ENCODE assay signal across 8 cellular contexts in genomic region chr5:8908055-8908683, GRCh38.
DNase-seq lines count a peak whose midpoint lies in the region; ATAC-seq and TF ChIP-seq lines count a peak whose summit lies in the region.

No MANE protein-coding gene starts in this region.

- H4K5ac ChIP-seq in IMR-90 (ENCODE audit: low read depth, low read length) = peak overlapping the region; percentile 96

- H3K9me3 ChIP-seq in IMR-90 (ENCODE audit: control insufficient read depth, insufficient read depth, low read length) = no peaks in the 10 kb centered on the region

- CTCF ChIA-PET in IMR-90 (lab: Yijun Ruan, JAX) = interaction anchor here (1.1 to 1.4 kb wide), 3 partner anchors 11 to 51 kb away, joined by 3 to 4 read pairs (median 3); no protein-coding TSS in a partner anchor
- CTCF ChIA-PET in activated CD8-positive, alpha-beta T cell treated with anti-CD3 and anti-CD28 coated beads for 36 hours (lab: Charles Lee) = interaction anchor here (0.7 to 2.5 kb wide), 5 partner anchors 11 to 65 kb away, joined by 3 to 7 read pairs (median 3); no protein-coding TSS in a partner anchor

- no peaks in the 10 kb centered on the region for H3K36me3 Mint-ChIP-seq in activated CD8-positive, alpha-beta T cell treated with anti-CD3 and anti-CD28 coated beads for 36 hours (ENCODE audit: low read depth)

- no peak overlapping the region for H3K27ac Mint-ChIP-seq in activated CD8-positive, alpha-beta T cell treated with anti-CD3 and anti-CD28 coated beads for 36 hours

- H3K4me3 ChIP-seq in IMR-90 (ENCODE audit: insufficient read depth, low read depth, low read length) = no peak overlapping the region

- intact Hi-C loops in IMR-90 (cut with micrococcal nuclease) = no loop called here
- intact Hi-C loops in activated CD8-positive, alpha-beta T cell treated with anti-CD3 and anti-CD28 coated beads for 36 hours (cut with micrococcal nuclease) = no loop called here

- H2BK20ac ChIP-seq in IMR-90 (ENCODE audit: low read depth, low read length) = peak overlapping the region; percentile 95

- H2AK5ac ChIP-seq in IMR-90 (ENCODE audit: low read depth, low read length) = peak overlapping the region; percentile 82

- H2BK15ac ChIP-seq in IMR-90 (ENCODE audit: low read depth, low read length) = peak overlapping the region; percentile 82

- peak overlapping the region; percentile 96 for H4K91ac ChIP-seq in IMR-90 (ENCODE audit: insufficient read depth, low read depth, low read length)

- peak; percentile 33 for TF ChIP-seq RAD21 in IMR-90 (IDR thresholded peaks at IDR 0.05; ENCODE audit: low read length)

- peak overlapping the region; percentile 17 for H2AK9ac ChIP-seq in IMR-90 (replicated peaks; ENCODE audit: low read depth, low read length, poor library complexity)

- TF ChIP-seq CTCF in IMR-90 (conservative IDR thresholded peaks at IDR 0.05; ENCODE audit: low read depth, low read length) = peak; percentile 60
- peak; percentile 72 for TF ChIP-seq CTCF in activated CD8-positive, alpha-beta T cell treated with anti-CD3 and anti-CD28 coated beads for 36 hours (IDR thresholded peaks at IDR 0.05)

- H2BK5ac ChIP-seq in IMR-90 (ENCODE audit: low read depth, low read length, poor library complexity, severe bottlenecking) = peak overlapping the region; percentile 94

- no peaks in the 10 kb centered on the region for H3K4me1 Mint-ChIP-seq in activated CD8-positive, alpha-beta T cell treated with anti-CD3 and anti-CD28 coated beads for 36 hours (ENCODE audit: low read depth)

- DNase-seq in Daoy (ENCODE audit: low read depth) (peak; percentile 61), IMR-90 (peak; percentile 43), left kidney (ENCODE audit: low read depth, low spot score) (peak; percentile 57), NCI-H510A treated with DMSO at 0.1 percent for 48 hours (lab: John Stamatoyannopoulos, UW) (no peak), mucosa of gallbladder (ENCODE audit: low spot score) (no peak), NCI-H345 (lab: John Stamatoyannopoulos, UW) (no peak)
- peak; percentile 45 for DNase-seq in activated CD8-positive, alpha-beta T cell treated with anti-CD3 and anti-CD28 coated beads for 36 hours

- H3K9me1 ChIP-seq in IMR-90 (ENCODE audit: insufficient read depth, low read length) = peaks cover 12% of the 10 kb centered on the region

- H3K27me3 Mint-ChIP-seq in activated CD8-positive, alpha-beta T cell treated with anti-CD3 and anti-CD28 coated beads for 36 hours = no peaks in the 10 kb centered on the region

- H2AFZ ChIP-seq in IMR-90 (replicated peaks; ENCODE audit: low read length, poor library complexity) = peak overlapping the region; percentile 44

- peak overlapping the region; percentile 96 for H3K4ac ChIP-seq in IMR-90 (ENCODE audit: low read depth, low read length)

- dilution Hi-C loops in IMR-90 (cut with HindIII; ENCODE audit: low sequenced_read_pairs, unreplicated experiment) = no loop called here

- peak; percentile 80 for ATAC-seq in GM19035 (IDR thresholded peaks at IDR 0.05; ENCODE audit: unreplicated experiment)
- ATAC-seq in IMR-90 (ENCODE audit: low read depth) = peak; percentile 36; the same call in 1 of the 2 replicates
- ATAC-seq in activated CD8-positive, alpha-beta T cell treated with anti-CD3 and anti-CD28 coated beads for 36 hours = peak; percentile 56

- peaks cover 13% of the 10 kb centered on the region for H3K4me1 ChIP-seq in IMR-90 (ENCODE audit: control insufficient read depth, insufficient read depth, low read length)

- peak overlapping the region; percentile 97 for H3K18ac ChIP-seq in IMR-90 (ENCODE audit: low read depth, low read length)

- peak overlapping the region; percentile 81; the same call in 1 of the 2 replicates for H3K56ac ChIP-seq in IMR-90 (ENCODE audit: extremely low read depth, insufficient read depth, low read length)

- no peaks in the 10 kb centered on the region for H3K36me3 ChIP-seq in IMR-90 (ENCODE audit: control insufficient read depth, insufficient read depth, low read length)

- no peak overlapping the region for H3K9ac ChIP-seq in IMR-90 (ENCODE audit: low read depth, low read length)

- H2BK120ac ChIP-seq in IMR-90 (ENCODE audit: low read depth, low read length) = peak overlapping the region; percentile 98

- no peaks in the 10 kb centered on the region for H3K27me3 ChIP-seq in IMR-90 (ENCODE audit: control insufficient read depth, insufficient read depth, low read length)

- H3K4me3 Mint-ChIP-seq in activated CD8-positive, alpha-beta T cell treated with anti-CD3 and anti-CD28 coated beads for 36 hours = no peak overlapping the region

- H3K79me1 ChIP-seq in IMR-90 (ENCODE audit: low read depth in 1 of 2, low read length in 2 of 2) = no peaks in the 10 kb centered on the region; a peak in 1 of 4 replicates

- H3K9me3 Mint-ChIP-seq in activated CD8-positive, alpha-beta T cell treated with anti-CD3 and anti-CD28 coated beads for 36 hours = no peaks in the 10 kb centered on the region

- H3K23ac ChIP-seq in IMR-90 (ENCODE audit: low read depth, low read length) = peak overlapping the region; percentile 28; the same call in 1 of the 2 replicates

- H4K8ac ChIP-seq in IMR-90 (ENCODE audit: low read depth in 2 of 2, low read length in 2 of 2) = peak overlapping the region; percentile 96 to 98

- no peak overlapping the region for H3K4me2 ChIP-seq in IMR-90 (ENCODE audit: low read depth, low read length)

- no peak for TF ChIP-seq POLR2A in IMR-90 (IDR thresholded peaks at IDR 0.05; ENCODE audit: low read depth, low read length)

- peak overlapping the region; percentile 100 for H3K27ac ChIP-seq in IMR-90 (ENCODE audit: insufficient read depth, low read length)

- H4K20me1 ChIP-seq in IMR-90 (ENCODE audit: insufficient read depth, low read length) = no peaks in the 10 kb centered on the region

- in situ Hi-C loops in IMR-90 (cut with MboI; ENCODE audit: low sequenced_read_pairs) = no loop called here

- POLR2A ChIA-PET in IMR-90 (lab: Charles Lee; ENCODE audit: unreplicated experiment) = no interaction called here
- POLR2A ChIA-PET in activated CD8-positive, alpha-beta T cell treated with anti-CD3 and anti-CD28 coated beads for 36 hours (lab: Charles Lee) = no interaction called here

- no TSS peak for BruUV-seq in IMR-90 (replicated peaks; lab: Mats Ljungman, UMichigan)

- no CpG with 5 or more reads among the region's 7 CpGs for WGBS in IMR-90 (ENCODE audit: extremely low coverage in 2 of 2, insufficient read length in 1 of 2), 2 experiments

- H3K14ac ChIP-seq in IMR-90 (replicated peaks; ENCODE audit: low read depth, low read length) = peak overlapping the region; percentile 90

TF ChIP-seq in IMR-90, 13 proteins besides CTCF, POLR2A, EP300 and RAD21:
- TF ChIP-seq RFX5 (IDR thresholded peaks at IDR 0.05; ENCODE audit: low read depth, low read length) (no peak), BHLHE40 (IDR thresholded peaks at IDR 0.05; ENCODE audit: low read depth, low read length) (no peak), NFE2L2 (IDR thresholded peaks at IDR 0.05; ENCODE audit: low read depth, low read length) (no peak), RCOR1 (IDR thresholded peaks at IDR 0.05; ENCODE audit: insufficient replicate concordance, low read length) (no peak), MAFK (IDR thresholded peaks at IDR 0.05; ENCODE audit: low read depth, low read length) (no peak), SMC3 (IDR thresholded peaks at IDR 0.05; ENCODE audit: low read depth, low read length) (no peak; the same call in 1 of the 2 replicates)

Comparison
In these comparisons a context has a peak if more than half of its experiments do, and no peak if none do; other contexts are left out.
1. DNase-seq: peak in Daoy (single experiment), IMR-90 (single experiment), activated CD8-positive, alpha-beta T cell treated with anti-CD3 and anti-CD28 coated beads for 36 hours (single experiment) and left kidney (single experiment); none in NCI-H510A treated with DMSO at 0.1 percent for 48 hours (single experiment), mucosa of gallbladder (single experiment) and NCI-H345 (single experiment).
2. Peak in every context shown above with its lines, with median percentiles within 50 percentile points of each other: ATAC-seq.